6 cellular contexts compared by ENCODE assay signal in genomic region chr18:7927119-7927518, GRCh38.
"Had no signal": no experiment of that assay in that cellular context is flagged by ENCODE, and none has a peak within 500 bp of the region (broad histone marks: within the 10 kb centered on the region; RNA-seq: fewer than 3 reads in every experiment).

No MANE protein-coding gene starts in this region.

- FAIRE-seq: colon, endothelial cell of umbilical vein had no signal

- ATAC-seq: T-helper 17 cell had no signal

- DNase-seq: activated naive CD4-positive, alpha-beta T cell treated with anti-CD3 and anti-CD28 coated beads, Interleukin-2, amount 50 U/mL, for 16 hours; amygdala; foreskin melanocyte; T-helper 17 cell had no signal
